Comparison of ENCODE assay signal across 9 cellular contexts in the genomic region with DNA sequence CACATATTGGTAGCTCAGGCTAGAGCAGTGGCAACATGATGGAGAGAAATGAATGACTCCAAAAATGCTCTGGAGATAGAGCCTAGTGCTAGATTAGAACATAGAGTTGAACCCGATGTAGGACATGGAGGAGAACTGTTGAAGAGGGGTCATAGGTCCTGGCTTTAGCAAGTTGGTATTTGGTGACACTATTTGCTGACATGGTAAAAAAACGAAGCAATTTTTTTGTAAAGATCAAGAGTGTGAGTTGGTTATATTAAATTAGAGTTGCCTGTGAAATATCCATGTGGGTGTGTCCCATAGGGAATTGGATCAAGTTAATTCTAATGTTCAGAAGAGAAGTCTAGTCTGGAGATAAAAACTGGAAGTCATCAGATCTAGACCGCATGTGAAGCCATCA.
"Had no signal": no experiment of that assay in that cellular context is flagged by ENCODE, and none has a peak within 500 bp of the region (broad histone marks: within the 10 kb centered on the region; RNA-seq: fewer than 3 reads in every experiment).

No MANE protein-coding gene starts in this region.

- H3K4me3 ChIP-seq: GM23248 had no signal

- H3K9me3 Mint-ChIP-seq: H9 had no signal

- H3K27ac Mint-ChIP-seq: H9 had no signal

- H3K4me2 ChIP-seq: KMS-11 had no signal

- H3K27ac ChIP-seq: GM23248, HL-60, KMS-11 had no signal

- H3K4me3 Mint-ChIP-seq: H9 had no signal

- H2AFZ ChIP-seq: GM23248 had no signal

- H3K4me1 Mint-ChIP-seq: H9 had no signal

- H3K9ac ChIP-seq: GM23248, KMS-11 had no signal

- DNase-seq: GM23248, GOT3, H9, HCEC 1CT, Karpas-422, KBM-7 had no signal

- FAIRE-seq: H54 had no signal
